12 cellular contexts compared by ENCODE assay signal in the genomic region with DNA sequence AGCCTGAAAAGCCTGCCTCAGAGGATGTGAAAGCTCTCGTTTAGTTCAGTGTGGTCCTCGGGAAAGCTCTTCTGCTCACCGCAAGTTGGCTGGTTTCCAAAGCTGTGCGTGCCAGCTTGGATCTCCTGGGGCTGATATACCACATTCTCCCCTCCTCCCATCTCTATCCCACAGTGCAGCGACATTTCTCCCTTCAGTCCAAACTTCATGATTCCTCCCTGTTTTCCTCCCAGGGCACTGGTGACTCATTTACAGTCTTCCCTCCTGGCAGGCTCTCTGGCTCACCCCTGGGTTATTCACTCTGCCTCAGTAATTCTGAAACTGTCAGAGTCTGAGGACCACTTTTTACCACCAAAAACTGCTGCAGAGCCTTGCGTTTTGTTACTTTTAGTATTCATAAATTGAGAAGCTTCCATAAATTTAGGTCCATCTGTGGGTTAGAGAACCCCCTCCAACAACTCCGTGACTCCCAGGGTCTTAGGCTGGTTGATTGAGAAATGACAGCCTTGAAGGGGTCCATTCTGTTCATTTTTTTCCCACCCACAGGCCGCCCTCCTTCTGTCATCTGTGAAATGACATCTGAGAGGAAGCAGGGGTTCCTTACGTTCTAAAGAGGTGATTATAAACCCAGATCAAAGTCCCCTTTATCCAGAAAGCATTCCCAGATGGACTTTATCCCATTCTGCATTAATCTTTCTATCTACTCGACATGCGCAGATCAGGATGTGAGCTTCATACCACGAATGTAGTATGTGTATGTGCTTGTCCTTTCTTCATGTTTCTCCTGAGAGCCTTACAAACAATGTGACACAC. TPM values are rescaled to one million over a fixed set of nuclear protein-coding genes. Genes with fewer than 3 reads are reported as not detected.
A peak's percentile ranks its signal among the peaks of the same experiment; 100 is the strongest.
DNase-seq lines count a peak whose midpoint lies in the region; ATAC-seq and TF ChIP-seq lines count a peak whose summit lies in the region.
"Had no signal": no experiment of that assay in that cellular context is flagged by ENCODE, and none has a peak within 500 bp of the region (broad histone marks: within the 10 kb centered on the region; RNA-seq: fewer than 3 reads in every experiment).

No MANE protein-coding gene starts in this region.

- H3K9ac ChIP-seq in fibroblast of lung (ENCODE audit: insufficient read depth, low read length) = no peak overlapping the region

- TF ChIP-seq CTCF in RWPE1 (conservative IDR thresholded peaks at IDR 0.05; ENCODE audit: low read depth) (no peak), fibroblast of lung (conservative IDR thresholded peaks at IDR 0.05 in 1 of 2, IDR thresholded peaks at IDR 0.05 in 1 of 2; ENCODE audit: low read depth in 1 of 2, low read length in 2 of 2) (no peak)

- peaks cover 3% of the 10 kb centered on the region for H3K27me3 ChIP-seq in fibroblast of lung (ENCODE audit: control insufficient read depth, insufficient read depth, low read length)

- H3K9me3 ChIP-seq in fibroblast of lung (ENCODE audit: control insufficient read depth, insufficient read depth, low read depth, low read length) = no peaks in the 10 kb centered on the region

- no peaks in the 10 kb centered on the region for H4K20me1 ChIP-seq in fibroblast of lung (ENCODE audit: control insufficient read depth, extremely low read depth, insufficient read depth, low read length)

- H3K36me3 ChIP-seq in fibroblast of lung (ENCODE audit: control insufficient read depth, insufficient read depth, low read length) = no peaks in the 10 kb centered on the region
- H3K36me3 ChIP-seq: cardiac muscle cell had no signal

- no peaks in the 10 kb centered on the region for H3K79me2 ChIP-seq in fibroblast of lung (ENCODE audit: control insufficient read depth, insufficient read depth, low read length)

- DNase-seq in HCEC 1CT (peak; percentile 69), RWPE1 (ENCODE audit: low spot score) (peak; percentile 91), fibroblast of lung (ENCODE audit: low read depth in 2 of 2) (peak; percentile 22 to 77), skeletal muscle cell (ENCODE audit: low read depth) (peak; percentile 73), HuH-7 (ENCODE audit: low spot score) (no peak), head of caudate nucleus (no peak)
- DNase-seq: activated CD8-positive, alpha-beta T cell treated with anti-CD3 and anti-CD28 coated beads for 36 hours; stimulated activated CD4-positive, alpha-beta T cell treated with anti-CD3 and anti-CD28 coated beads, Interleukin-15, amount 100 ng/mL, for 24 hours had no signal

- ATAC-seq in GM19324 (IDR thresholded peaks at IDR 0.05; ENCODE audit: low FRiP score, unreplicated experiment) (no peak), GM21528 (IDR thresholded peaks at IDR 0.05; ENCODE audit: low FRiP score, unreplicated experiment) (no peak)
- ATAC-seq: activated CD8-positive, alpha-beta T cell treated with anti-CD3 and anti-CD28 coated beads for 36 hours had no signal

- CTCF ChIA-PET in RWPE1 (lab: Yijun Ruan, JAX) = interaction anchor here (0.6 to 0.7 kb wide), 4 partner anchors 42 to 507 kb away, joined by 3 to 5 read pairs (median 4); no protein-coding TSS in a partner anchor

- H3K4me3 ChIP-seq in fibroblast of lung (replicated peaks in 1 of 4; ENCODE audit: control extremely low read depth in 1 of 4, insufficient read depth in 1 of 4, low read depth in 3 of 4, low read length in 4 of 4) (no peak overlapping the region), skeletal muscle cell (ENCODE audit: low read depth, low read length) (no peak overlapping the region)
- H3K4me3 ChIP-seq: cardiac muscle cell had no signal

- no peak overlapping the region for H3K4me2 ChIP-seq in fibroblast of lung (ENCODE audit: extremely low read depth, insufficient read depth, low read length)

- peaks cover 6% of the 10 kb centered on the region for H3K4me1 ChIP-seq in fibroblast of lung (ENCODE audit: control insufficient read depth, extremely low read depth, insufficient read depth, low read length)

- H3K27ac ChIP-seq in RWPE1 (peak overlapping the region; percentile 46; the same call in 1 of the 2 replicates), fibroblast of lung (ENCODE audit: insufficient read depth, low read length) (no peak overlapping the region)
- H3K27ac ChIP-seq: cardiac muscle cell had no signal

- POLR2A ChIA-PET in RWPE1 (lab: Yijun Ruan, JAX; ENCODE audit: low non-redundant PET) = no interaction called here

- intact Hi-C loops in head of caudate nucleus (cut with DNase I) = no loop called here

- H2AFZ ChIP-seq in fibroblast of lung (ENCODE audit: low read length) = no peak overlapping the region

RNA-seq across cellular contexts. Expression of a gene that starts 6.1 kb away (rescaled TPM):
- not detected in 2 replicates for total RNA-seq in fibroblast of lung
- polyA plus RNA-seq in fibroblast of lung = not detected in 2 replicates
- polyA plus RNA-seq in fibroblast of lung (2012) = not detected in 2 replicates
- polyA minus RNA-seq in fibroblast of lung (ENCODE audit: low replicate concordance) = not detected in 2 replicates
- total RNA-seq: activated CD8-positive, alpha-beta T cell treated with anti-CD3 and anti-CD28 coated beads for 36 hours; cardiac muscle cell had no signal
- polyA plus RNA-seq: cardiac muscle cell had no signal

RNA-seq across cellular contexts. Expression of a gene that starts 8.4 kb away (rescaled TPM):
- not detected in 2 replicates for total RNA-seq in fibroblast of lung
- not detected in 2 replicates for polyA plus RNA-seq in fibroblast of lung
- not detected in 2 replicates for polyA plus RNA-seq in fibroblast of lung (2012)
- polyA minus RNA-seq in fibroblast of lung (ENCODE audit: low replicate concordance) = not detected in 2 replicates
- total RNA-seq: activated CD8-positive, alpha-beta T cell treated with anti-CD3 and anti-CD28 coated beads for 36 hours; cardiac muscle cell; temporal lobe had no signal
- polyA plus RNA-seq: cardiac muscle cell had no signal

RNA-seq across cellular contexts. Expression of a gene that starts 19.0 kb away (rescaled TPM):
- not detected in 2 replicates for total RNA-seq in fibroblast of lung
- polyA plus RNA-seq in fibroblast of lung = not detected in 2 replicates
- not detected in 2 replicates for polyA plus RNA-seq in fibroblast of lung (2012)
- not detected in 2 replicates for polyA minus RNA-seq in fibroblast of lung (ENCODE audit: low replicate concordance)
- total RNA-seq: activated CD8-positive, alpha-beta T cell treated with anti-CD3 and anti-CD28 coated beads for 36 hours; cardiac muscle cell; temporal lobe had no signal
- polyA plus RNA-seq: cardiac muscle cell had no signal

RNA-seq across cellular contexts. Expression of a gene that starts 42.0 kb away (rescaled TPM):
- total RNA-seq in fibroblast of lung = not detected in 2 replicates
- polyA plus RNA-seq in fibroblast of lung = not detected in 2 replicates
- polyA plus RNA-seq in fibroblast of lung (2012) = not detected in 2 replicates
- polyA minus RNA-seq in fibroblast of lung (ENCODE audit: low replicate concordance) = not detected in 2 replicates
- total RNA-seq: activated CD8-positive, alpha-beta T cell treated with anti-CD3 and anti-CD28 coated beads for 36 hours; cardiac muscle cell; temporal lobe had no signal
- polyA plus RNA-seq: cardiac muscle cell had no signal

RNA-seq across cellular contexts. Expression of a gene that starts 58.3 kb away (rescaled TPM):
- 20.5 and 22.5 TPM in 2 replicates for total RNA-seq in fibroblast of lung
- 18.8 and 26.0 TPM in 2 replicates for polyA plus RNA-seq in fibroblast of lung
- 23.6 and 28.7 TPM in 2 replicates for polyA plus RNA-seq in fibroblast of lung (2012)
- 53.6 and 61.8 TPM in 2 replicates for polyA minus RNA-seq in fibroblast of lung (ENCODE audit: low replicate concordance)

Comparison
In these comparisons a context has a peak if more than half of its experiments do, and no peak if none do; other contexts are left out.
1. DNase-seq: peak in HCEC 1CT (single experiment), RWPE1 (single experiment), fibroblast of lung (2 of 2) and skeletal muscle cell (single experiment); none in HuH-7 (single experiment) and head of caudate nucleus (0 of 42).